In genomic region chr4:110518889-110519490, GRCh38 we compare ENCODE assay signal across 8 cellular contexts. TPM values are rescaled to one million over a fixed set of nuclear protein-coding genes. Genes with fewer than 3 reads are reported as not detected.
DNase-seq lines count a peak whose midpoint lies in the region; ATAC-seq and TF ChIP-seq lines count a peak whose summit lies in the region.

No MANE protein-coding gene starts in this region.

- H3K27me3 ChIP-seq in GM06990 (replicated peaks; ENCODE audit: control insufficient read depth, insufficient read depth, low read length) (no peaks in the 10 kb centered on the region), trophoblast cell (ENCODE audit: insufficient read depth, low read length) (no peaks in the 10 kb centered on the region)

- H2AFZ ChIP-seq in trophoblast cell (ENCODE audit: insufficient read depth, low read length, poor library complexity) = no peak overlapping the region

- TF ChIP-seq CTCF in GM06990 (IDR thresholded peaks at IDR 0.05; ENCODE audit: insufficient read depth, low read length, poor library complexity, severe bottlenecking) = peak; percentile 81

- no peak overlapping the region for H2AK5ac ChIP-seq in trophoblast cell (ENCODE audit: low read length)

- no peak overlapping the region for H3K4me2 ChIP-seq in trophoblast cell (ENCODE audit: low read length)

- no peak overlapping the region for H3K4ac ChIP-seq in trophoblast cell (ENCODE audit: low read depth, low read length)

- no peak overlapping the region for H4K12ac ChIP-seq in trophoblast cell (ENCODE audit: low read depth, low read length)

- no peak for ATAC-seq in GM18517 (IDR thresholded peaks at IDR 0.05; ENCODE audit: unreplicated experiment)

- H3K4me3 ChIP-seq in GM06990 (replicated peaks; ENCODE audit: low read depth, low read length) = no peak overlapping the region
- H3K4me3 ChIP-seq in trophoblast cell (ENCODE audit: low read depth, low read length) = no peak overlapping the region

- no peak overlapping the region for H4K8ac ChIP-seq in trophoblast cell (ENCODE audit: low read depth, low read length)

- H2BK12ac ChIP-seq in trophoblast cell (ENCODE audit: low read length) = no peak overlapping the region

- H3K23ac ChIP-seq in trophoblast cell (ENCODE audit: low read length) = no peak overlapping the region

- no peaks in the 10 kb centered on the region for H3K36me3 ChIP-seq in GM06990 (ENCODE audit: control insufficient read depth, insufficient read depth, low read length)
- H3K36me3 ChIP-seq in trophoblast cell (ENCODE audit: control insufficient read depth in 1 of 2, insufficient read depth in 2 of 2, low read length in 2 of 2) = peaks cover 7 to 9% of the 10 kb centered on the region in 2 experiments

- no peaks in the 10 kb centered on the region for H3K9me3 ChIP-seq in trophoblast cell (ENCODE audit: insufficient read depth, low read depth, low read length)

- H3K79me1 ChIP-seq in trophoblast cell (ENCODE audit: low read length) = no peaks in the 10 kb centered on the region

- no peak overlapping the region for H3K18ac ChIP-seq in trophoblast cell (ENCODE audit: low read length)

- peak; percentile 29 for DNase-seq in AG08396 (ENCODE audit: low spot score)
- no peak for DNase-seq in GM06990 (ENCODE audit: extremely low read depth, insufficient read length)
- peak; percentile 15 for DNase-seq in RPMI8226
- DNase-seq in effector CD8-positive, alpha-beta T cell (lab: John Stamatoyannopoulos, UW) = peak; percentile 9
- DNase-seq in trophoblast cell = peak; percentile 5 to 64
- no peak for DNase-seq in retina
- DNase-seq in DMS79 treated with DMSO at 0.1 percent for 48 hours (lab: John Stamatoyannopoulos, UW) = no peak

- no peaks in the 10 kb centered on the region for H3K4me1 ChIP-seq in trophoblast cell (ENCODE audit: control insufficient read depth in 1 of 2, insufficient read depth in 2 of 2, low read length in 2 of 2)

- H2BK120ac ChIP-seq in trophoblast cell (ENCODE audit: insufficient read depth, low read length, poor library complexity) = no peak overlapping the region

- WGBS in trophoblast cell (ENCODE audit: extremely low coverage, insufficient coverage, insufficient read length) = no CpG with 5 or more reads among the region's 2 CpGs

- H3K14ac ChIP-seq in trophoblast cell (ENCODE audit: low read length) = no peak overlapping the region

- H3K9ac ChIP-seq in trophoblast cell (ENCODE audit: low read length) = no peak overlapping the region

- no peak overlapping the region for H2BK5ac ChIP-seq in trophoblast cell (ENCODE audit: low read depth, low read length, poor library complexity)

- no peaks in the 10 kb centered on the region for H3K79me2 ChIP-seq in trophoblast cell (ENCODE audit: control insufficient read depth, insufficient read depth, low read length, poor library complexity)

- H4K91ac ChIP-seq in trophoblast cell (ENCODE audit: low read depth, low read length) = no peak overlapping the region

- H3K27ac ChIP-seq in trophoblast cell (ENCODE audit: low read depth, low read length) = no peak overlapping the region

RNA-seq across cellular contexts. Expression of gene ENPEP, which starts 43.0 kb away (rescaled TPM):
- polyA plus RNA-seq in trophoblast cell (2013) = 20.1 and 20.5 TPM in 2 replicates

Comparison
In these comparisons a context has a peak if more than half of its experiments do, and no peak if none do; other contexts are left out.
1. DNase-seq: peak in AG08396 (single experiment), RPMI8226 (single experiment), effector CD8-positive, alpha-beta T cell (single experiment) and trophoblast cell (2 of 2); none in GM06990 (single experiment), retina (single experiment) and DMS79 treated with DMSO at 0.1 percent for 48 hours (single experiment).